In genomic region chr7:155465761-155466141, GRCh38 we compare ENCODE assay signal across 1 cellular context.
A peak's percentile ranks its signal among the peaks of the same experiment; 100 is the strongest.
TF ChIP-seq lines count a peak whose summit lies in the region.

No MANE protein-coding gene starts in this region.

TF ChIP-seq in H1, 55 proteins besides CTCF, POLR2A, EP300 and RAD21:
- TF ChIP-seq CTBP2 (IDR thresholded peaks at IDR 0.05; ENCODE audit: borderline replicate concordance, insufficient read depth, insufficient read length, low read length) (no peak), HDAC2 (IDR thresholded peaks at IDR 0.05; ENCODE audit: borderline replicate concordance in 1 of 2, low read depth in 2 of 2, low read length in 2 of 2) (peak in 1 of 2 experiments; percentile 37; a peak in 1 of 4 replicates), KDM1A (IDR thresholded peaks at IDR 0.05; ENCODE audit: borderline replicate concordance, low read length) (peak; percentile 62), SUZ12 (IDR thresholded peaks at IDR 0.05; ENCODE audit: low read length) (0 out of 2 replicates have a peak, but pooled peaks have one; percentile 7)
